ENCODE assay signal across 1 cellular context in genomic region chr10:100516847-100517246, GRCh38.
TF ChIP-seq lines count a peak whose summit lies in the region.

No MANE protein-coding gene starts in this region.

TF ChIP-seq in H1, 55 proteins besides CTCF, POLR2A, EP300 and RAD21:
- TF ChIP-seq MAFK (IDR thresholded peaks at IDR 0.05; ENCODE audit: low read depth, low read length) (no peak), SP4 (IDR thresholded peaks at IDR 0.05; ENCODE audit: low read length) (no peak), USF2 (IDR thresholded peaks at IDR 0.05; ENCODE audit: low read length) (no peak), SRF (IDR thresholded peaks at IDR 0.05; ENCODE audit: low read depth, low read length) (no peak), SUZ12 (IDR thresholded peaks at IDR 0.05; ENCODE audit: low read length) (no peak), ZNF274 (IDR thresholded peaks at IDR 0.05; ENCODE audit: borderline replicate concordance, extremely low read depth, low read length) (no peak), GABPA (IDR thresholded peaks at IDR 0.05; ENCODE audit: borderline replicate concordance, insufficient read depth, low read length) (no peak), SIRT6 (IDR thresholded peaks at IDR 0.05; ENCODE audit: low read length) (no peak), MAX (IDR thresholded peaks at IDR 0.05) (no peak), NRF1 (IDR thresholded peaks at IDR 0.05; ENCODE audit: low read depth, low read length) (no peak), E2F6 (IDR thresholded peaks at IDR 0.05) (no peak), GTF2F1 (IDR thresholded peaks at IDR 0.05; ENCODE audit: borderline replicate concordance, low read depth, low read length) (no peak)
